Comparison of ENCODE assay signal across 2 cellular contexts in the genomic region with DNA sequence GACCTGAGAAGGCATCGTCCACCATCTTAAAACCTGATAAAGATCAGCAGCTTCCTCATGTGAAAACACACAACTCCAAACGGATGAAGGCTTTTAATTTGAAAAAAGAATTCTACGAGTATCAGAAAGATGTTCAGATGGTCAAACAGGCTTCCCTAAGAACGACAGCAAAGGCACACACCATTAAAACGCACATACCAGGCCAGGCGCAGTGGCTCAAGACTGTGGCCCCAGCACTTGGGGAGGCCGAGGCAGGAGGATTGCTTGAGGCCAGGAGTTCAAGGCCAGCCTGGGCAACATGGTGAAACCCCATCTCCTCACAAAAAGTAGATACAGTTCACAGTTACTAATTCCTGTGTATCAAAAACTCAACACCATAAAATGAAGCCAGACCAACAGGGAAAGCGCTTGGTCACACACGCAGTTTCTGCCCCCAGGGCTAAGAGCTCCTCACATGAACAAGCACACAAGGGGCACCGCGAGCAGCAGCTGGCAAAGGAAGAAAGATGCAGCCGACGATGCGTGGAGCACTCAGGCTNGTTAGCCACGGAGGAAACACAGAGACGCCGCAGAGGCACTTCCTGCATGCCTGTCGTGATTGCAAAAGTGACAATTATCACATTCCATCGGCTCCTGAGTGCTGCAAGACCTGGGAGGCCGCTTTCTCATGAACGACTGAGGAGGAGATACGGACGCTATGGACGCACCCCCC.
TF ChIP-seq lines count a peak whose summit lies in the region.

No MANE protein-coding gene starts in this region.

TF ChIP-seq in SK-N-SH treated with all-trans-retinoic acid at 6 μM for 48 hours, 23 proteins besides CTCF, POLR2A, EP300 and RAD21 (continued from another document):
- TF ChIP-seq, protein P1, sequence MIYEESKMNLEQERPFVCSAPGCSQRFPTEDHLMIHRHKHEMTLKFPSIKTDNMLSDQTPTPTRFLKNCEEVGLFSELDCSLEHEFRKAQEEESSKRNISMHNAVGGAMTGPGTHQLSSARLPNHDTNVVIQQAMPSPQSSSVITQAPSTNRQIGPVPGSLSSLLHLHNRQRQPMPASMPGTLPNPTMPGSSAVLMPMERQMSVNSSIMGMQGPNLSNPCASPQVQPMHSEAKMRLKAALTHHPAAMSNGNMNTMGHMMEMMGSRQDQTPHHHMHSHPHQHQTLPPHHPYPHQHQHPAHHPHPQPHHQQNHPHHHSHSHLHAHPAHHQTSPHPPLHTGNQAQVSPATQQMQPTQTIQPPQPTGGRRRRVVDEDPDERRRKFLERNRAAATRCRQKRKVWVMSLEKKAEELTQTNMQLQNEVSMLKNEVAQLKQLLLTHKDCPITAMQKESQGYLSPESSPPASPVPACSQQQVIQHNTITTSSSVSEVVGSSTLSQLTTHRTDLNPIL (CRISPR knock-in tag; IDR thresholded peaks at IDR 0.05; ENCODE audit: low read depth) = no peak
- TF ChIP-seq, protein P2, sequence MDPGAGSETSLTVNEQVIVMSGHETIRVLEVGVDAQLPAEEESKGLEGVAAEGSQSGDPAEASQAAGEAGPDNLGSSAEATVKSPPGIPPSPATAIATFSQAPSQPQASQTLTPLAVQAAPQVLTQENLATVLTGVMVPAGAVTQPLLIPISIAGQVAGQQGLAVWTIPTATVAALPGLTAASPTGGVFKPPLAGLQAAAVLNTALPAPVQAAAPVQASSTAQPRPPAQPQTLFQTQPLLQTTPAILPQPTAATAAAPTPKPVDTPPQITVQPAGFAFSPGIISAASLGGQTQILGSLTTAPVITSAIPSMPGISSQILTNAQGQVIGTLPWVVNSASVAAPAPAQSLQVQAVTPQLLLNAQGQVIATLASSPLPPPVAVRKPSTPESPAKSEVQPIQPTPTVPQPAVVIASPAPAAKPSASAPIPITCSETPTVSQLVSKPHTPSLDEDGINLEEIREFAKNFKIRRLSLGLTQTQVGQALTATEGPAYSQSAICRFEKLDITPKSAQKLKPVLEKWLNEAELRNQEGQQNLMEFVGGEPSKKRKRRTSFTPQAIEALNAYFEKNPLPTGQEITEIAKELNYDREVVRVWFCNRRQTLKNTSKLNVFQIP (CRISPR knock-in tag; IDR thresholded peaks at IDR 0.05; ENCODE audit: borderline replicate concordance, low read depth) = no peak
- no peak for TF ChIP-seq TCF4 (CRISPR knock-in tag; IDR thresholded peaks at IDR 0.05; ENCODE audit: borderline replicate concordance)

TF ChIP-seq in SK-N-SH, 30 proteins besides CTCF, POLR2A, EP300 and RAD21 (continued from another document):
- TF ChIP-seq MEF2A (IDR thresholded peaks at IDR 0.05; ENCODE audit: borderline replicate concordance, low read depth) (no peak), TAF1 (IDR thresholded peaks at IDR 0.05; ENCODE audit: borderline replicate concordance, low read depth, low read length) (no peak), RCOR1 (IDR thresholded peaks at IDR 0.05; ENCODE audit: low read length) (no peak), MXI1 (IDR thresholded peaks at IDR 0.05; ENCODE audit: low read depth, low read length) (no peak), ELF1 (IDR thresholded peaks at IDR 0.05) (no peak), CHD2 (IDR thresholded peaks at IDR 0.05; ENCODE audit: low read length, partially characterized antibody) (no peak), SIN3A (IDR thresholded peaks at IDR 0.05; ENCODE audit: borderline replicate concordance, low read depth, low read length) (no peak)
